11 cellular contexts compared by ENCODE assay signal in the genomic region with DNA sequence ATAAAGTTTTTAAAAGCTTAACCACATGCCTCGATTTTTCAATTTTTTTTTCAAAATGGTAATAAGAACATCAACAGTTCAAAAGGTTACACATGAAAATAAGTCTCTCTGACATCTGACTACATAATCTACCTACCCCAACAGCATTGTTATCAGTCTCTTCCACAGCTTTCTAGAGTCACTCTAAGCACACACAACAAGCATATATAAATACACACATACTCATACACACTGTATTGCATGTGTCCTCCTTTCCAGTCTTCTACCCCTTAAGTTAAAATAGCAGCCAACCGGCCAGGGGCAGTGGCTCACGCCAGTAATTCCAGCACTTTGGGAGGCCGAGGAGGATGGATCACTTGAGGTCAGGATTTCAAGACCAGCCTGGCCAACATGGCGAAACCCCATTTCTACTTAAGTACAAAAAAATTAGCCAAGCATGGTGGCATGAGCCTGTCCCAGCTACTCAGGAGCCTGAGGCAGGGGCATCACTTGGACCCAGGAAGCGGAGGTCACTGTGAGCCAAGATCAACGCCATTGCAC. TPM values are rescaled to one million over a fixed set of nuclear protein-coding genes. Genes with fewer than 3 reads are reported as not detected.
DNase-seq lines count a peak whose midpoint lies in the region; ATAC-seq, FAIRE-seq and TF ChIP-seq lines count a peak whose summit lies in the region.
"Had no signal": no experiment of that assay in that cellular context is flagged by ENCODE, and none has a peak within 500 bp of the region (broad histone marks: within the 10 kb centered on the region; RNA-seq: fewer than 3 reads in every experiment).

No MANE protein-coding gene starts in this region.

- no peak overlapping the region for H2AFZ ChIP-seq in neural progenitor cell (replicated peaks)

- H3K36me3 Mint-ChIP-seq in natural killer cell treated with Interleukin-12 subunit alpha and Interleukin-12 subunit beta and Interleukin-15 and Interleukin-18, amount 100 ng/mL, for 72 hours: no peaks in the 10 kb centered on the region
- H3K36me3 Mint-ChIP-seq in natural killer cell (no peaks in the 10 kb centered on the region), T-cell (peaks cover 3% of the 10 kb centered on the region), neural progenitor cell (peaks cover 52% of the 10 kb centered on the region)

- H3K4me3 ChIP-seq in neural progenitor cell (no peak overlapping the region), pancreas (no peak overlapping the region)
- H3K4me3 ChIP-seq: gastrocnemius medialis had no signal

- POLR2A ChIA-PET in T-cell (lab: Charles Lee): interaction anchor here in 1 of 2 donors (0.7 kb wide), 1 partner anchor 17 kb away, joined by 4 read pairs; no protein-coding TSS in a partner anchor

- no peak for FAIRE-seq in pancreas (lab: Jason Lieb, UNC)

- no peak overlapping the region for H3K4me2 ChIP-seq in neural progenitor cell

- CTCF ChIA-PET in T-cell (lab: Charles Lee): no interaction called here

- peaks cover 40 to 41% of the 10 kb centered on the region in 2 donors for H3K4me1 Mint-ChIP-seq in natural killer cell treated with Interleukin-12 subunit alpha and Interleukin-12 subunit beta and Interleukin-15 and Interleukin-18, amount 100 ng/mL, for 72 hours (ENCODE audit: low read depth in 2 of 2)
- H3K4me1 Mint-ChIP-seq in natural killer cell: peaks cover 52 to 65% of the 10 kb centered on the region in 2 donors
- H3K4me1 Mint-ChIP-seq in T-cell: peaks cover 67 to 76% (median 74%) of the 10 kb centered on the region in 3 donors
- no peaks in the 10 kb centered on the region for H3K4me1 Mint-ChIP-seq in neural progenitor cell

- intact Hi-C loops in natural killer cell (cut with micrococcal nuclease): no loop called here
- intact Hi-C loops in pancreas (cut with DNase I): no loop called here

- no peaks in the 10 kb centered on the region for H3K9me3 Mint-ChIP-seq in natural killer cell treated with Interleukin-12 subunit alpha and Interleukin-12 subunit beta and Interleukin-15 and Interleukin-18, amount 100 ng/mL, for 72 hours
- H3K9me3 Mint-ChIP-seq in natural killer cell (no peaks in the 10 kb centered on the region), T-cell (no peaks in the 10 kb centered on the region), neural progenitor cell (peaks cover 67% of the 10 kb centered on the region)

- peak overlapping the region; percentile 40 to 57 for H3K27ac Mint-ChIP-seq in natural killer cell treated with Interleukin-12 subunit alpha and Interleukin-12 subunit beta and Interleukin-15 and Interleukin-18, amount 100 ng/mL, for 72 hours
- H3K27ac Mint-ChIP-seq in natural killer cell (peak overlapping the region in 1 of 2 donors; percentile 29), T-cell (peak overlapping the region in 1 of 2 donors; percentile 30), neural progenitor cell (no peak overlapping the region)

- no peaks in the 10 kb centered on the region for H3K27me3 Mint-ChIP-seq in natural killer cell treated with Interleukin-12 subunit alpha and Interleukin-12 subunit beta and Interleukin-15 and Interleukin-18, amount 100 ng/mL, for 72 hours
- H3K27me3 Mint-ChIP-seq in natural killer cell (ENCODE audit: low read depth in 2 of 2) (no peaks in the 10 kb centered on the region), T-cell (no peaks in the 10 kb centered on the region), neural progenitor cell (ENCODE audit: insufficient read depth, low read depth) (peaks cover 15% of the 10 kb centered on the region)

- in situ Hi-C loops in G401 (cut with HindIII; ENCODE audit: low sequenced_read_pairs): no loop called here

- no peaks in the 10 kb centered on the region for H3K9me3 ChIP-seq in neural progenitor cell (ENCODE audit: low read depth)
- H3K9me3 ChIP-seq in pancreas: no peaks in the 10 kb centered on the region
- H3K9me3 ChIP-seq: gastrocnemius medialis had no signal

- no peaks in the 10 kb centered on the region for H3K4me1 ChIP-seq in neural progenitor cell
- peaks cover 0 to 7% (median 0%) of the 10 kb centered on the region in 3 donors for H3K4me1 ChIP-seq in pancreas

- H3K27ac ChIP-seq in neural progenitor cell (no peak overlapping the region), pancreas (no peak overlapping the region)

- TF ChIP-seq CTCF in natural killer cell (IDR thresholded peaks at IDR 0.05) (no peak), neural progenitor cell (IDR thresholded peaks at IDR 0.05) (no peak), pancreas (IDR thresholded peaks at IDR 0.05) (no peak)

- ATAC-seq in natural killer cell treated with Interleukin-12 subunit alpha and Interleukin-12 subunit beta and Interleukin-15 and Interleukin-18, amount 100 ng/mL, for 72 hours: peak in 1 of 2 donors; percentile 36
- ATAC-seq in natural killer cell (no peak), HG02938 (IDR thresholded peaks at IDR 0.05; ENCODE audit: unreplicated experiment) (peak; percentile 40), T-cell (replicated peaks in 1 of 4) (no peak), pancreas (no peak)
- ATAC-seq: SK-N-SH treated with all-trans-retinoic acid at 6 μM for 48 hours had no signal

- H3K27me3 ChIP-seq in neural progenitor cell (no peaks in the 10 kb centered on the region), pancreas (no peaks in the 10 kb centered on the region)
- H3K27me3 ChIP-seq: gastrocnemius medialis had no signal

- no peak overlapping the region for H3K9ac ChIP-seq in neural progenitor cell

- peak overlapping the region; percentile 50 for H3K4me3 Mint-ChIP-seq in natural killer cell treated with Interleukin-12 subunit alpha and Interleukin-12 subunit beta and Interleukin-15 and Interleukin-18, amount 100 ng/mL, for 72 hours
- H3K4me3 Mint-ChIP-seq in natural killer cell (no peak overlapping the region), T-cell (peak overlapping the region in 2 of 3 donors; percentile 18 to 29), neural progenitor cell (no peak overlapping the region)

- 89% methylated on average over 7 of the region's 7 CpGs for WGBS in pancreas, 2 donors

- DNase-seq in natural killer cell treated with Interleukin-12 subunit alpha and Interleukin-12 subunit beta and Interleukin-15 and Interleukin-18, amount 100 ng/mL, for 72 hours (ENCODE audit: low spot score): no peak
- DNase-seq in natural killer cell (no peak), T-cell (no peak), NCI-H1105 treated with DMSO at 0.1 percent for 48 hours (lab: John Stamatoyannopoulos, UW) (no peak), G401 (ENCODE audit: low spot score) (no peak), neural progenitor cell (ENCODE audit: low spot score) (no peak), pancreas (no peak)
- DNase-seq: gastrocnemius medialis, NCI-H187 treated with DMSO at 0.1 percent for 48 hours had no signal

- no peaks in the 10 kb centered on the region for H3F3A ChIP-seq in neural progenitor cell (ENCODE audit: low read depth)

- H4K20me1 ChIP-seq in neural progenitor cell (ENCODE audit: low read depth): peaks cover 100% of the 10 kb centered on the region

- H3K36me3 ChIP-seq in neural progenitor cell: no peaks in the 10 kb centered on the region
- no peaks in the 10 kb centered on the region for H3K36me3 ChIP-seq in pancreas
- H3K36me3 ChIP-seq: gastrocnemius medialis had no signal

- peaks cover 100% of the 10 kb centered on the region for H3K79me2 ChIP-seq in neural progenitor cell (ENCODE audit: low read depth)

RNA-seq across cellular contexts. Expression of gene TBL1XR1, which starts 12.2 kb away (rescaled TPM):
- 100 to 1,000 TPM; 119 to 162 TPM for total RNA-seq in natural killer cell treated with Interleukin-12 subunit alpha and Interleukin-12 subunit beta and Interleukin-15 and Interleukin-18, amount 100 ng/mL, for 72 hours
- total RNA-seq in natural killer cell: 100 to 1,000 TPM in 1 of 3 donors, 10 to 100 TPM in 2; 74.6 to 118 (median 81.7) TPM
- total RNA-seq in T-cell: 100 to 1,000 TPM; 120 to 156 (median 140) TPM
- 49.7 and 68.1 TPM in 2 replicates for total RNA-seq in G401 (2014; rRNA removed; shearing (Covaris generic))
- 186 and 275 TPM in 2 replicates for total RNA-seq in neural progenitor cell (ENCODE audit: low replicate concordance)
- 10 to 100 TPM; 42.2 to 93.0 (median 51.0) TPM for total RNA-seq in pancreas
- polyA plus RNA-seq in pancreas: 10 to 100 TPM; 14.1 to 15.2 TPM

Comparison
In these comparisons a context has a peak if more than half of its experiments do, and no peak if none do; other contexts are left out.
1. H3K4me3 Mint-ChIP-seq: peak in natural killer cell treated with Interleukin-12 subunit alpha and Interleukin-12 subunit beta and Interleukin-15 and Interleukin-18, amount 100 ng/mL, for 72 hours (single experiment) and T-cell (2 of 3); none in natural killer cell (single experiment) and neural progenitor cell (single experiment).